In genomic region chr7:148107741-148108140, GRCh38 we compare ENCODE assay signal across 13 cellular contexts.
DNase-seq lines count a peak whose midpoint lies in the region; FAIRE-seq and TF ChIP-seq lines count a peak whose summit lies in the region.
"Had no signal": no experiment of that assay in that cellular context is flagged by ENCODE, and none has a peak within 500 bp of the region (broad histone marks: within the 10 kb centered on the region; RNA-seq: fewer than 3 reads in every experiment).

No MANE protein-coding gene starts in this region.

- POLR2A ChIA-PET in H1 (lab: Charles Lee; ENCODE audit: partially characterized antibody) = no interaction called here

- no peaks in the 10 kb centered on the region for H3K27me3 Mint-ChIP-seq in H9 (ENCODE audit: low read depth)

- WGBS in H9 (ENCODE audit: extremely low coverage, insufficient read length, low lambda C conversion rate) = no CpG with 5 or more reads among the region's 4 CpGs
- 82% methylated on average over 4 of the region's 4 CpGs; no CpG with 5 or more reads in 1 of the 2 experiments for WGBS in H1 (ENCODE audit: extremely low coverage in 1 of 2, insufficient coverage in 1 of 2, insufficient read length in 1 of 2, insufficient replicate concordance in 2 of 2, low coverage in 1 of 2, low lambda C conversion rate in 2 of 2, missing lambda C conversion rate in 1 of 2), 2 experiments
- WGBS in prostate gland = 92% methylated on average over 4 of the region's 4 CpGs

- no peak overlapping the region for H3T11ph ChIP-seq in H9 (ENCODE audit: low read length)

- H4K91ac ChIP-seq in H9 (ENCODE audit: insufficient read length, low read depth, low read length) (no peak overlapping the region), H1 (replicated peaks; ENCODE audit: insufficient read length, low read length) (peak overlapping the region; percentile 59)

- CTCF ChIA-PET in H1 (lab: Charles Lee; ENCODE audit: partially characterized antibody) = interaction anchor here (0.7 to 3.1 kb wide), 7 partner anchors 8 to 230 kb away, joined by 3 to 11 read pairs (median 4); no protein-coding TSS in a partner anchor

- TF ChIP-seq CTCF in H9 (conservative IDR thresholded peaks at IDR 0.05) (no peak), H1 (IDR thresholded peaks at IDR 0.05; ENCODE audit: control extremely low read depth in 1 of 3, insufficient read depth in 1 of 3, low read depth in 1 of 3, low read length in 3 of 3) (no peak), prostate gland (IDR thresholded peaks at IDR 0.05) (no peak)

- H3K56ac ChIP-seq in H9 (ENCODE audit: insufficient read length, low read depth, low read length) = no peak overlapping the region
- no peak overlapping the region for H3K56ac ChIP-seq in H1 (replicated peaks; ENCODE audit: insufficient read length, low read depth, low read length)

- no peak for FAIRE-seq in H1 (lab: Jason Lieb, UNC)
- FAIRE-seq: A549, GM19239, HepG2 had no signal

- H3K27me3 ChIP-seq in H9 (ENCODE audit: insufficient read depth, low read length) = no peaks in the 10 kb centered on the region
- H3K27me3 ChIP-seq in H1 (replicated peaks in 1 of 4; ENCODE audit: control insufficient read depth in 3 of 4, extremely low read depth in 1 of 4, insufficient read depth in 3 of 4, low read length in 3 of 4) = no peaks in the 10 kb centered on the region
- H3K27me3 ChIP-seq in prostate gland (replicated peaks; ENCODE audit: insufficient read depth) = no peaks in the 10 kb centered on the region
- H3K27me3 ChIP-seq: BE2C had no signal

- no peak overlapping the region for H2AFZ ChIP-seq in H9 (ENCODE audit: low read length)
- no peak overlapping the region for H2AFZ ChIP-seq in H1 (ENCODE audit: low read length)

- TF ChIP-seq RAD21 in H1 (IDR thresholded peaks at IDR 0.05 in 1 of 2, conservative IDR thresholded peaks at IDR 0.05 in 1 of 2; ENCODE audit: low read depth in 2 of 2, low read length in 2 of 2) = no peak

- no peaks in the 10 kb centered on the region for H3K79me1 ChIP-seq in H9 (ENCODE audit: insufficient read depth, low read depth, low read length, poor library complexity, severe bottlenecking)
- H3K79me1 ChIP-seq in H1 (ENCODE audit: low read depth, low read length) = no peaks in the 10 kb centered on the region

- H3K36me3 ChIP-seq in H1 (ENCODE audit: control insufficient read depth in 2 of 4, insufficient read depth in 4 of 4, low read length in 3 of 4) = no peaks in the 10 kb centered on the region
- H3K36me3 ChIP-seq in prostate gland = no peaks in the 10 kb centered on the region
- H3K36me3 ChIP-seq: BE2C had no signal

- peaks cover 20 to 26% of the 10 kb centered on the region in 2 experiments for H3K4me1 Mint-ChIP-seq in H9
- H3K4me1 Mint-ChIP-seq: CD14-positive monocyte had no signal

- H4K20me1 ChIP-seq in H9 (ENCODE audit: control insufficient read depth, insufficient read depth, insufficient read length) (no peaks in the 10 kb centered on the region), H1 (replicated peaks in 1 of 2; ENCODE audit: control insufficient read depth in 1 of 2, insufficient read depth in 2 of 2, low read length in 2 of 2) (no peaks in the 10 kb centered on the region)

- no peak overlapping the region for H2BK20ac ChIP-seq in H9 (ENCODE audit: low read depth, low read length, poor library complexity, severe bottlenecking)
- no peak overlapping the region; the same call in 1 of the 2 replicates for H2BK20ac ChIP-seq in H1 (ENCODE audit: low read length)

- no peak for TF ChIP-seq POLR2A in H1 (IDR thresholded peaks at IDR 0.05; ENCODE audit: control extremely low read depth in 1 of 2, low read depth in 2 of 2, low read length in 2 of 2)
- no peak for TF ChIP-seq POLR2A in prostate gland (IDR thresholded peaks at IDR 0.05)

- H4K5ac ChIP-seq in H9 (ENCODE audit: insufficient read length, low read depth, low read length) (no peak overlapping the region), H1 (ENCODE audit: insufficient read length, low read depth, low read length) (no peak overlapping the region)

- H3K4ac ChIP-seq in H9 (ENCODE audit: low read depth, low read length) = no peak overlapping the region
- peak overlapping the region; percentile 25 for H3K4ac ChIP-seq in H1 (replicated peaks; ENCODE audit: insufficient read length, low read depth, low read length)

- no peak overlapping the region for H3K23ac ChIP-seq in H9 (ENCODE audit: insufficient read length, low read depth, low read length)
- no peak overlapping the region for H3K23ac ChIP-seq in H1 (ENCODE audit: insufficient read length)

- H2BK12ac ChIP-seq in H9 (ENCODE audit: insufficient read length, low read depth, low read length) (no peak overlapping the region), H1 (ENCODE audit: low read depth, low read length) (peak overlapping the region; percentile 44; the same call in 1 of the 2 replicates)

- TF ChIP-seq EP300 in H1 (IDR thresholded peaks at IDR 0.05; ENCODE audit: borderline replicate concordance in 1 of 2, low read depth in 2 of 2, low read length in 2 of 2) = no peak

- H2AK5ac ChIP-seq in H9 (ENCODE audit: insufficient read length, low read length) = no peak overlapping the region
- no peak overlapping the region; the same call in 1 of the 2 replicates for H2AK5ac ChIP-seq in H1 (ENCODE audit: low read depth, low read length)

- H3K4me2 ChIP-seq in H9 (ENCODE audit: insufficient read depth, insufficient read length, low read length) (no peak overlapping the region), H1 (ENCODE audit: insufficient read depth in 1 of 2, low read depth in 2 of 2, low read length in 2 of 2) (peak overlapping the region in 1 of 2 experiments; percentile 13; a peak in 2 of 4 replicates)
- H3K4me2 ChIP-seq: A549 had no signal

- H3K9ac ChIP-seq in H9 (ENCODE audit: extremely low read depth, insufficient read length, low read length) (no peak overlapping the region), H1 (replicated peaks in 1 of 4; ENCODE audit: extremely low read depth in 1 of 4, low read depth in 3 of 4, low read length in 3 of 4) (no peak overlapping the region)

- no peaks in the 10 kb centered on the region for H3K23me2 ChIP-seq in H9 (ENCODE audit: insufficient read length, low read depth, low read length, poor library complexity, severe bottlenecking)
- H3K23me2 ChIP-seq in H1 (ENCODE audit: low read depth, low read length) = no peaks in the 10 kb centered on the region

- intact Hi-C loops in posterior cingulate gyrus (cut with DNase I) (no loop called here), prostate gland (cut with DNase I) (no loop called here)

- no peaks in the 10 kb centered on the region for H3K36me3 Mint-ChIP-seq in H9 (ENCODE audit: insufficient read depth in 1 of 3, low read depth in 3 of 3)
- H3K36me3 Mint-ChIP-seq: CD14-positive monocyte; CD8-positive, alpha-beta T cell had no signal

- no peak overlapping the region for H3K27ac ChIP-seq in H9 (ENCODE audit: insufficient read length, low read depth, low read length)
- H3K27ac ChIP-seq in H1 (ENCODE audit: low read depth, low read length) = no peak overlapping the region
- H3K27ac ChIP-seq in prostate gland = no peak overlapping the region
- H3K27ac ChIP-seq: A549 had no signal

- H3K4me3 ChIP-seq in H1 (ENCODE audit: extremely low read depth in 1 of 4, insufficient read depth in 2 of 4, low read depth in 3 of 4, low read length in 4 of 4) (no peak overlapping the region), prostate gland (no peak overlapping the region)
- H3K4me3 ChIP-seq: A549 had no signal

- no peaks in the 10 kb centered on the region for H3K9me3 ChIP-seq in H9 (ENCODE audit: control insufficient read depth, low read depth, low read length)
- H3K9me3 ChIP-seq in H1 (ENCODE audit: insufficient read depth in 2 of 2, low read depth in 1 of 2, low read length in 1 of 2) = no peaks in the 10 kb centered on the region
- H3K9me3 ChIP-seq in prostate gland = no peaks in the 10 kb centered on the region
- H3K9me3 ChIP-seq: A549, BE2C had no signal

- H3K9me3 Mint-ChIP-seq in H9 = 0 out of 5 replicates have a peak, but pooled peaks cover 2 to 3% of the 10 kb centered on the region in 2 experiments
- H3K9me3 Mint-ChIP-seq: CD8-positive, alpha-beta T cell had no signal

- H2BK120ac ChIP-seq in H9 (ENCODE audit: low read depth, low read length, poor library complexity, severe bottlenecking) (no peak overlapping the region), H1 (replicated peaks; ENCODE audit: low read depth, low read length) (no peak overlapping the region)

- H3K79me2 ChIP-seq in H9 (ENCODE audit: insufficient read depth, low read length) = no peaks in the 10 kb centered on the region
- no peaks in the 10 kb centered on the region for H3K79me2 ChIP-seq in H1 (ENCODE audit: control insufficient read depth in 1 of 2, insufficient read depth in 2 of 2, low read length in 2 of 2)

- H3K4me3 Mint-ChIP-seq in H9 = no peak overlapping the region
- H3K4me3 Mint-ChIP-seq: CD14-positive monocyte; CD8-positive, alpha-beta T cell had no signal

- H2BK15ac ChIP-seq in H9 (ENCODE audit: low read depth, low read length) = no peak overlapping the region
- H2BK15ac ChIP-seq in H1 (ENCODE audit: low read length) = peak overlapping the region; percentile 63; the same call in 1 of the 2 replicates

- H3K4me1 ChIP-seq in H9 (ENCODE audit: insufficient read depth, low read length) (peaks cover 6% of the 10 kb centered on the region; the same call in 1 of the 2 replicates), H1 (replicated peaks in 1 of 4; ENCODE audit: control insufficient read depth in 3 of 4, insufficient read depth in 4 of 4, low read length in 3 of 4) (peaks cover 3 to 10% (median 6%) of the 10 kb centered on the region in 4 experiments; a peak in 6 of 7 replicates), prostate gland (replicated peaks) (no peaks in the 10 kb centered on the region)
- H3K4me1 ChIP-seq: A549, BE2C had no signal

- H3K18ac ChIP-seq in H9 (ENCODE audit: insufficient read length, low read depth, low read length) (no peak overlapping the region), H1 (ENCODE audit: extremely low read depth, low read length) (no peak overlapping the region)

- DNase-seq in H9 (no peak), NCI-H69 (lab: John Stamatoyannopoulos, UW) (peak; percentile 98), H1 (ENCODE audit: low read depth in 1 of 2, low spot score in 2 of 2) (no peak), posterior cingulate gyrus (no peak), COLO668 (lab: John Stamatoyannopoulos, UW; ENCODE audit: unreplicated experiment) (no peak), prostate gland (ENCODE audit: low spot score) (no peak)
- DNase-seq: BE2C; CD8-positive, alpha-beta T cell; GF-D8 had no signal

- no peak overlapping the region for H4K8ac ChIP-seq in H9 (replicated peaks; ENCODE audit: insufficient read length, low read depth, low read length)
- H4K8ac ChIP-seq in H1 (ENCODE audit: extremely low read depth, insufficient read depth, low read length) = no peak overlapping the region

- no peak overlapping the region for H3K14ac ChIP-seq in H9 (ENCODE audit: insufficient read depth, low read length)
- no peak overlapping the region for H3K14ac ChIP-seq in H1 (ENCODE audit: insufficient read length)

- H3K27ac Mint-ChIP-seq in H9 = peak overlapping the region in 2 of 3 experiments; percentile 68 to 70; a peak in 5 of 7 replicates
- H3K27ac Mint-ChIP-seq: CD14-positive monocyte; CD8-positive, alpha-beta T cell had no signal

- H2BK5ac ChIP-seq in H9 (ENCODE audit: insufficient read length, low read length) = no peak overlapping the region
- H2BK5ac ChIP-seq in H1 (ENCODE audit: low read depth, low read length) = no peak overlapping the region

TF ChIP-seq in H1, 55 proteins besides CTCF, POLR2A, EP300 and RAD21 (continues in another document):
- no peak for TF ChIP-seq SUZ12 (IDR thresholded peaks at IDR 0.05; ENCODE audit: low read length)
